1 cellular context compared by ENCODE assay signal in genomic region chr2:84022810-84023431, GRCh38.
A peak's percentile ranks its signal among the peaks of the same experiment; 100 is the strongest.
TF ChIP-seq lines count a peak whose summit lies in the region.

No MANE protein-coding gene starts in this region.

TF ChIP-seq in K562, 482 proteins besides CTCF, POLR2A, EP300 and RAD21 (continued from another document):
- TF ChIP-seq SMC3 (conservative IDR thresholded peaks at IDR 0.05; ENCODE audit: insufficient read depth, low read depth, low read length): peak; percentile 45; the same call in 1 of the 2 replicates
- no peak for TF ChIP-seq PRMT5 (CRISPR knock-in tag; IDR thresholded peaks at IDR 0.05)
- TF ChIP-seq DEAF1 (CRISPR knock-in tag; IDR thresholded peaks at IDR 0.05): peak; percentile 44; the same call in 1 of the 2 replicates
TF ChIP-seq in K562: peak in this region for 3.
